ENCODE assay signal across 33 cellular contexts in the genomic region with DNA sequence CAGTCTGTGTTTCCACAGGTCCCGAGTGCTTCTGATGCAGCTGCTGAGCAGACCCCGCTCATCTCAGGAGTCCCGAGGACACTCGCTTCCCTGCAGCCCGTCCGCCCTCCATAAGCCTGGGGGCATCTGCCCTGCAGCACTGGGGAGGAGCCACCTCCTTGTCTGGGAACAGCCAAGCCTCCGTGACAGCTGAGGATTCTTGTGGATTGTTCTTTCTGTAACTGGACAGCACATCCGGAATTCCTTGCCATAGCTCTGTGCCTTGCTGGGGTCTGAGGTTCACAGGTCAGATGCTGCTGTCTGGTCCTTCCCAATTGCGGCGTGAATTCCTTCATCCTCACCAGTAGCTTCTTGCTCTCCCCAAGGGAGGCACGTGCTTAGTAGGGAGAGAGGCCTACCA. TPM values are rescaled to one million over a fixed set of nuclear protein-coding genes. Genes with fewer than 3 reads are reported as not detected.
"Had no signal": no experiment of that assay in that cellular context is flagged by ENCODE, and none has a peak within 500 bp of the region (broad histone marks: within the 10 kb centered on the region; RNA-seq: fewer than 3 reads in every experiment).

No MANE protein-coding gene starts in this region.

- H3K4me1 ChIP-seq: colonic mucosa, pancreas, right lobe of liver, upper lobe of right lung, uterus had no signal

- H3K27ac Mint-ChIP-seq: dendritic cell treated with granulocyte-macrophage colony-stimulating factor and Interleukin-4, amounts not matched to agents 40 ng/mL and 50 ng/mL, for 4 days; endodermal cell; mesothelial cell of epicardium; natural killer cell had no signal

- H3K4me2 ChIP-seq: smooth muscle cell had no signal

- H3K27me3 ChIP-seq: colonic mucosa, gastrocnemius medialis, neutrophil, pancreas, right lobe of liver, tibial nerve, upper lobe of right lung, uterus had no signal

- H3K27ac ChIP-seq: colonic mucosa, epithelial cell of prostate, gastrocnemius medialis, neutrophil, pancreas, right lobe of liver, thoracic aorta, tibial nerve, upper lobe of right lung, uterus had no signal

- H3K36me3 ChIP-seq: colonic mucosa, gastrocnemius medialis, neutrophil, pancreas, right lobe of liver, thoracic aorta, tibial nerve, upper lobe of right lung, uterus had no signal

- DNase-seq: colonic mucosa; effector CD8-positive, alpha-beta T cell; endodermal cell; foreskin fibroblast; gastrocnemius medialis; head of caudate nucleus; mesenchymal stem cell; mucosa of descending colon; natural killer cell; pancreas; retina; right lobe of liver; stimulated activated CD4-positive, alpha-beta T cell treated with anti-CD3 and anti-CD28 coated beads, Interleukin-12 subunit alpha, Interleukin-12 subunit beta, amount 100 ng/mL, for 4 hours; stimulated activated CD4-positive, alpha-beta T cell treated with anti-CD3 and anti-CD28 coated beads, Interleukin-1b, Interleukin-23, amount 100 ng/mL, for 48 hours; stimulated activated CD4-positive, alpha-beta T cell treated with anti-CD3 and anti-CD28 coated beads, Interleukin-4, amount 100 ng/mL, for 1 hour; stimulated activated CD8-positive, alpha-beta memory T cell treated with anti-CD3 and anti-CD28 coated beads, Interleukin-4, amount 100 ng/mL, for 48 hours; stimulated activated naive CD8-positive, alpha-beta T cell treated with anti-CD3 and anti-CD28 coated beads, Interleukin-15, Interleukin-2, amounts not matched to agents 100 U/mL and 50 U/mL, for 24 hours; substantia nigra; upper lobe of right lung; uterus had no signal

- H3K9me3 Mint-ChIP-seq: dendritic cell treated with granulocyte-macrophage colony-stimulating factor and Interleukin-4, amounts not matched to agents 40 ng/mL and 50 ng/mL, for 4 days; endodermal cell; mesothelial cell of epicardium; natural killer cell; neural crest cell had no signal

- ATAC-seq: esophagus mucosa; gastrocnemius medialis; left lobe of liver; mucosa of descending colon; natural killer cell; pancreas; right lobe of liver; stimulated activated naive CD8-positive, alpha-beta T cell treated with anti-CD3 and anti-CD28 coated beads, Interleukin-15, Interleukin-2, amounts not matched to agents 100 U/mL and 50 U/mL, for 24 hours; upper lobe of right lung had no signal

- H3K27me3 Mint-ChIP-seq: dendritic cell treated with granulocyte-macrophage colony-stimulating factor and Interleukin-4, amounts not matched to agents 40 ng/mL and 50 ng/mL, for 4 days had no signal

- H3K4me3 Mint-ChIP-seq: dendritic cell treated with granulocyte-macrophage colony-stimulating factor and Interleukin-4, amounts not matched to agents 40 ng/mL and 50 ng/mL, for 4 days; endodermal cell; mesothelial cell of epicardium; natural killer cell; neural crest cell had no signal

- H3K9me3 ChIP-seq: colonic mucosa, gastrocnemius medialis, mucosa of descending colon, neutrophil, pancreas, right lobe of liver, thoracic aorta, tibial nerve, upper lobe of right lung, uterus had no signal

- H3K4me3 ChIP-seq: colonic mucosa, gastrocnemius medialis, lung, mucosa of descending colon, pancreas, right lobe of liver, smooth muscle cell, thoracic aorta, tibial nerve, upper lobe of right lung, uterus had no signal

- H3K4me1 Mint-ChIP-seq: endodermal cell, neural crest cell had no signal

- H3K36me3 Mint-ChIP-seq: mesothelial cell of epicardium, natural killer cell had no signal

RNA-seq across cellular contexts. Expression of a gene that starts 38.4 kb away (rescaled TPM):
- total RNA-seq: natural killer cell, pulmonary artery endothelial cell, smooth muscle cell had no signal
- polyA plus RNA-seq: keratinocyte had no signal
